ENCODE assay signal across 19 cellular contexts in genomic region chr6:66848244-66848953, GRCh38.
"Had no signal": no experiment of that assay in that cellular context is flagged by ENCODE, and none has a peak within 500 bp of the region (broad histone marks: within the 10 kb centered on the region; RNA-seq: fewer than 3 reads in every experiment).

No MANE protein-coding gene starts in this region.

- H2AFZ ChIP-seq: hepatocyte had no signal

- ATAC-seq: foreskin keratinocyte, gastroesophageal sphincter, heart left ventricle, left cardiac atrium, left lung, left ventricle myocardium superior had no signal

- H3K27me3 ChIP-seq: dorsolateral prefrontal cortex, esophagus muscularis mucosa, foreskin keratinocyte, gastroesophageal sphincter, heart left ventricle, hepatocyte, left lung had no signal

- DNase-seq: dermis blood vessel endothelial cell; dorsolateral prefrontal cortex; effector CD4-positive, alpha-beta T cell; effector memory CD4-positive, alpha-beta T cell; foreskin keratinocyte; heart left ventricle; hypothalamus; left cardiac atrium; left lung; left ventricle myocardium superior; mammary epithelial cell; mesendoderm; midbrain had no signal

- H3K36me3 Mint-ChIP-seq: memory B cell had no signal

- H3K36me3 ChIP-seq: esophagus muscularis mucosa, gastroesophageal sphincter, heart left ventricle, left lung had no signal

- H3K4me2 ChIP-seq: hepatocyte had no signal

- H3K9me3 ChIP-seq: esophagus muscularis mucosa, gastroesophageal sphincter, heart left ventricle, left lung had no signal

- H3K4me3 Mint-ChIP-seq: memory B cell had no signal

- H3K27me3 Mint-ChIP-seq: memory B cell had no signal

- H3K4me1 ChIP-seq: esophagus muscularis mucosa, foreskin keratinocyte, gastroesophageal sphincter, heart left ventricle, left lung had no signal

- H3K79me2 ChIP-seq: hepatocyte had no signal

- H3K4me1 Mint-ChIP-seq: memory B cell had no signal

- H3K27ac ChIP-seq: coronary artery, esophagus muscularis mucosa, foreskin keratinocyte, gastroesophageal sphincter, heart left ventricle, hepatocyte, left lung had no signal

- H3K4me3 ChIP-seq: coronary artery, dorsolateral prefrontal cortex, esophagus muscularis mucosa, gastroesophageal sphincter, heart left ventricle, hepatocyte, left lung, lung had no signal

- H3K27ac Mint-ChIP-seq: memory B cell had no signal
